In the genomic region with DNA sequence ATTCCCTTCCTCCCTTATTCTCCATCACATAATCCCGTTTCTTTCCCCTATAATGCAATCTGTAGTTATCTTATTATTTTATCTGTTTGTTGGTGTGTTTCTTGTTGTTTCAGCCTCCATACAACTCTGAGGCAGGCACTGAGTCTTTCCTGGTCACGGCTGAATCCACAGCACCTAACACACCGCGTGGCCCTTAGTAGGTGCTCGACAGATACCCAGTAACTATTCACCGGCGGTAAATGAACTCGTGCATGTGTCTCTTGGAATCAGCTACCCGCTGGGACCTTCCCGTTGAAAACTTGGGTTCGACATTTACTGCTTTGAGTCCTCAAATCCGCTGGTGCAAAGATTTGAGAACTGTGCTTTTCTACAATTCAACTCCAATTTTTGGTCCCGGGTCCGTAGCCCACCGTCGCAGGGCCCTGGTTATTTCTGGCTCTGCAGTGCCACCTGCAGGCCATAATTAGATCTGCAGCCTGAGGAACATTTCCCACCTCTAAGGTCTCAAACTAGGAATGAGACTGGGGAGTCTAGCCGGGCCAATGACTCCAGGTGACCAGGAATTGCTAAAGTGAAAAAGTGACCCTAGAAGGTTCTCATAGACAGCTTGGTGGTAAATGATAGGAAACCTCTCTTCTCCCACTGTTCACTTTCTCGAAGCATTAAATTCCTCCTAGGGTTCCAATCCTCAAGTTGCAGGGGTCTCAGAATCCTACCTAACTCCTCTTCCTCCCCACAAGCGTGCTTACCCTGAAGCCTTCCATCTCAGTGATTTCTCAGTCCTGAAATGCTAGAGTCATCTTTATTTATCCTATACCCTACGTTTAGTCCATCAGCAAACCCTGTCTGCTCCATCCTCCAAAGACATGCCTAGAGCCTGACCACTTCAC, we compare ENCODE assay signal across 2 cellular contexts.
A peak's percentile ranks its signal among the peaks of the same experiment; 100 is the strongest.
TF ChIP-seq lines count a peak whose summit lies in the region.

No MANE protein-coding gene starts in this region.

TF ChIP-seq in HEK293T, 16 proteins besides CTCF, POLR2A, EP300 and RAD21:
- TF ChIP-seq FOXA1 (IDR thresholded peaks at IDR 0.05) (no peak), FOXM1 (IDR thresholded peaks at IDR 0.05; ENCODE audit: borderline replicate concordance) (no peak), TARDBP (IDR thresholded peaks at IDR 0.05) (no peak), L3MBTL2 (conservative IDR thresholded peaks at IDR 0.05) (0 out of 2 replicates have a peak, but pooled peaks have one; percentile 25)
- TF ChIP-seq, protein P1, sequence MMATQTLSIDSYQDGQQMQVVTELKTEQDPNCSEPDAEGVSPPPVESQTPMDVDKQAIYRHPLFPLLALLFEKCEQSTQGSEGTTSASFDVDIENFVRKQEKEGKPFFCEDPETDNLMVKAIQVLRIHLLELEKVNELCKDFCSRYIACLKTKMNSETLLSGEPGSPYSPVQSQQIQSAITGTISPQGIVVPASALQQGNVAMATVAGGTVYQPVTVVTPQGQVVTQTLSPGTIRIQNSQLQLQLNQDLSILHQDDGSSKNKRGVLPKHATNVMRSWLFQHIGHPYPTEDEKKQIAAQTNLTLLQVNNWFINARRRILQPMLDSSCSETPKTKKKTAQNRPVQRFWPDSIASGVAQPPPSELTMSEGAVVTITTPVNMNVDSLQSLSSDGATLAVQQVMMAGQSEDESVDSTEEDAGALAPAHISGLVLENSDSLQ (IDR thresholded peaks at IDR 0.05): no peak

TF ChIP-seq in HepG2, 621 proteins besides CTCF, POLR2A, EP300 and RAD21 (continues in another document):
- TF ChIP-seq ZNF615 (CRISPR knock-in tag; IDR thresholded peaks at IDR 0.05; ENCODE audit: borderline replicate concordance) (no peak), HMGXB3 (CRISPR knock-in tag; IDR thresholded peaks at IDR 0.05; ENCODE audit: borderline replicate concordance) (no peak), ZNF512 (CRISPR knock-in tag; IDR thresholded peaks at IDR 0.05) (no peak), IRF9 (CRISPR knock-in tag; IDR thresholded peaks at IDR 0.05; ENCODE audit: borderline replicate concordance) (no peak), TARDBP (CRISPR knock-in tag; IDR thresholded peaks at IDR 0.05) (no peak), ZC3H13 (CRISPR knock-in tag; IDR thresholded peaks at IDR 0.05) (no peak), ISL2 (CRISPR knock-in tag; IDR thresholded peaks at IDR 0.05) (no peak), KDM2A (CRISPR knock-in tag; IDR thresholded peaks at IDR 0.05; ENCODE audit: borderline replicate concordance, low read depth) (peak; percentile 44; the same call in 1 of the 2 replicates), ZNF44 (CRISPR knock-in tag; IDR thresholded peaks at IDR 0.05) (no peak), FOXM1 (CRISPR knock-in tag; IDR thresholded peaks at IDR 0.05) (no peak), ZIK1 (CRISPR knock-in tag; IDR thresholded peaks at IDR 0.05; ENCODE audit: borderline replicate concordance, low read depth) (no peak), ZBTB38 (CRISPR knock-in tag; IDR thresholded peaks at IDR 0.05) (0 out of 2 replicates have a peak, but pooled peaks have one; percentile 20), FOSL2 (CRISPR knock-in tag; IDR thresholded peaks at IDR 0.05) (0 out of 2 replicates have a peak, but pooled peaks have one; percentile 16), ZNF614 (CRISPR knock-in tag; IDR thresholded peaks at IDR 0.05; ENCODE audit: borderline replicate concordance) (no peak), ZNF138 (CRISPR knock-in tag; IDR thresholded peaks at IDR 0.05; ENCODE audit: low read depth) (no peak), MED1 (CRISPR knock-in tag; IDR thresholded peaks at IDR 0.05) (no peak), IRX3 (CRISPR knock-in tag; IDR thresholded peaks at IDR 0.05; ENCODE audit: borderline replicate concordance, low read depth) (no peak), ZNF670 (CRISPR knock-in tag; IDR thresholded peaks at IDR 0.05; ENCODE audit: borderline replicate concordance) (no peak), ZBTB46 (CRISPR knock-in tag; IDR thresholded peaks at IDR 0.05; ENCODE audit: borderline replicate concordance) (no peak), ZNF207 (IDR thresholded peaks at IDR 0.05; ENCODE audit: borderline replicate concordance) (no peak), ELF3 (CRISPR knock-in tag; IDR thresholded peaks at IDR 0.05) (0 out of 2 replicates have a peak, but pooled peaks have one; percentile 28), BORCS8-MEF2B (CRISPR knock-in tag; IDR thresholded peaks at IDR 0.05) (no peak), TOPORS (CRISPR knock-in tag; IDR thresholded peaks at IDR 0.05) (0 out of 2 replicates have a peak, but pooled peaks have one; percentile 23), GPN1 (CRISPR knock-in tag; IDR thresholded peaks at IDR 0.05; ENCODE audit: borderline replicate concordance) (no peak)
- TF ChIP-seq, protein P2, sequence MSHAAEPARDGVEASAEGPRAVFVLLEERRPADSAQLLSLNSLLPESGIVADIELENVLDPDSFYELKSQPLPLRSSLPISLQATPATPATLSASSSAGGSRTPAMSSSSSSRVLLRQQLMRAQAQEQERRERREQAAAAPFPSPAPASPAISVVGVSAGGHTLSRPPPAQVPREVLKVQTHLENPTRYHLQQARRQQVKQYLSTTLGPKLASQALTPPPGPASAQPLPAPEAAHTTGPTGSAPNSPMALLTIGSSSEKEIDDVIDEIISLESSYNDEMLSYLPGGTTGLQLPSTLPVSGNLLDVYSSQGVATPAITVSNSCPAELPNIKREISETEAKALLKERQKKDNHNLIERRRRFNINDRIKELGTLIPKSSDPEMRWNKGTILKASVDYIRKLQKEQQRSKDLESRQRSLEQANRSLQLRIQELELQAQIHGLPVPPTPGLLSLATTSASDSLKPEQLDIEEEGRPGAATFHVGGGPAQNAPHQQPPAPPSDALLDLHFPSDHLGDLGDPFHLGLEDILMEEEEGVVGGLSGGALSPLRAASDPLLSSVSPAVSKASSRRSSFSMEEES (CRISPR knock-in tag; IDR thresholded peaks at IDR 0.05): no peak
- TF ChIP-seq, protein P3, sequence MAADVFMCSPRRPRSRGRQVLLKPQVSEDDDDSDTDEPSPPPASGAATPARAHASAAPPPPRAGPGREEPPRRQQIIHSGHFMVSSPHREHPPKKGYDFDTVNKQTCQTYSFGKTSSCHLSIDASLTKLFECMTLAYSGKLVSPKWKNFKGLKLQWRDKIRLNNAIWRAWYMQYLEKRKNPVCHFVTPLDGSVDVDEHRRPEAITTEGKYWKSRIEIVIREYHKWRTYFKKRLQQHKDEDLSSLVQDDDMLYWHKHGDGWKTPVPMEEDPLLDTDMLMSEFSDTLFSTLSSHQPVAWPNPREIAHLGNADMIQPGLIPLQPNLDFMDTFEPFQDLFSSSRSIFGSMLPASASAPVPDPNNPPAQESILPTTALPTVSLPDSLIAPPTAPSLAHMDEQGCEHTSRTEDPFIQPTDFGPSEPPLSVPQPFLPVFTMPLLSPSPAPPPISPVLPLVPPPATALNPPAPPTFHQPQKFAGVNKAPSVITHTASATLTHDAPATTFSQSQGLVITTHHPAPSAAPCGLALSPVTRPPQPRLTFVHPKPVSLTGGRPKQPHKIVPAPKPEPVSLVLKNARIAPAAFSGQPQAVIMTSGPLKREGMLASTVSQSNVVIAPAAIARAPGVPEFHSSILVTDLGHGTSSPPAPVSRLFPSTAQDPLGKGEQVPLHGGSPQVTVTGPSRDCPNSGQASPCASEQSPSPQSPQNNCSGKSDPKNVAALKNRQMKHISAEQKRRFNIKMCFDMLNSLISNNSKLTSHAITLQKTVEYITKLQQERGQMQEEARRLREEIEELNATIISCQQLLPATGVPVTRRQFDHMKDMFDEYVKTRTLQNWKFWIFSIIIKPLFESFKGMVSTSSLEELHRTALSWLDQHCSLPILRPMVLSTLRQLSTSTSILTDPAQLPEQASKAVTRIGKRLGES (CRISPR knock-in tag; IDR thresholded peaks at IDR 0.05; ENCODE audit: borderline replicate concordance): no peak
- TF ChIP-seq, protein P4, sequence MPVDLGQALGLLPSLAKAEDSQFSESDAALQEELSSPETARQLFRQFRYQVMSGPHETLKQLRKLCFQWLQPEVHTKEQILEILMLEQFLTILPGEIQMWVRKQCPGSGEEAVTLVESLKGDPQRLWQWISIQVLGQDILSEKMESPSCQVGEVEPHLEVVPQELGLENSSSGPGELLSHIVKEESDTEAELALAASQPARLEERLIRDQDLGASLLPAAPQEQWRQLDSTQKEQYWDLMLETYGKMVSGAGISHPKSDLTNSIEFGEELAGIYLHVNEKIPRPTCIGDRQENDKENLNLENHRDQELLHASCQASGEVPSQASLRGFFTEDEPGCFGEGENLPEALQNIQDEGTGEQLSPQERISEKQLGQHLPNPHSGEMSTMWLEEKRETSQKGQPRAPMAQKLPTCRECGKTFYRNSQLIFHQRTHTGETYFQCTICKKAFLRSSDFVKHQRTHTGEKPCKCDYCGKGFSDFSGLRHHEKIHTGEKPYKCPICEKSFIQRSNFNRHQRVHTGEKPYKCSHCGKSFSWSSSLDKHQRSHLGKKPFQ (CRISPR knock-in tag; IDR thresholded peaks at IDR 0.05; ENCODE audit: insufficient replicate concordance): no peak
- TF ChIP-seq, protein P5, sequence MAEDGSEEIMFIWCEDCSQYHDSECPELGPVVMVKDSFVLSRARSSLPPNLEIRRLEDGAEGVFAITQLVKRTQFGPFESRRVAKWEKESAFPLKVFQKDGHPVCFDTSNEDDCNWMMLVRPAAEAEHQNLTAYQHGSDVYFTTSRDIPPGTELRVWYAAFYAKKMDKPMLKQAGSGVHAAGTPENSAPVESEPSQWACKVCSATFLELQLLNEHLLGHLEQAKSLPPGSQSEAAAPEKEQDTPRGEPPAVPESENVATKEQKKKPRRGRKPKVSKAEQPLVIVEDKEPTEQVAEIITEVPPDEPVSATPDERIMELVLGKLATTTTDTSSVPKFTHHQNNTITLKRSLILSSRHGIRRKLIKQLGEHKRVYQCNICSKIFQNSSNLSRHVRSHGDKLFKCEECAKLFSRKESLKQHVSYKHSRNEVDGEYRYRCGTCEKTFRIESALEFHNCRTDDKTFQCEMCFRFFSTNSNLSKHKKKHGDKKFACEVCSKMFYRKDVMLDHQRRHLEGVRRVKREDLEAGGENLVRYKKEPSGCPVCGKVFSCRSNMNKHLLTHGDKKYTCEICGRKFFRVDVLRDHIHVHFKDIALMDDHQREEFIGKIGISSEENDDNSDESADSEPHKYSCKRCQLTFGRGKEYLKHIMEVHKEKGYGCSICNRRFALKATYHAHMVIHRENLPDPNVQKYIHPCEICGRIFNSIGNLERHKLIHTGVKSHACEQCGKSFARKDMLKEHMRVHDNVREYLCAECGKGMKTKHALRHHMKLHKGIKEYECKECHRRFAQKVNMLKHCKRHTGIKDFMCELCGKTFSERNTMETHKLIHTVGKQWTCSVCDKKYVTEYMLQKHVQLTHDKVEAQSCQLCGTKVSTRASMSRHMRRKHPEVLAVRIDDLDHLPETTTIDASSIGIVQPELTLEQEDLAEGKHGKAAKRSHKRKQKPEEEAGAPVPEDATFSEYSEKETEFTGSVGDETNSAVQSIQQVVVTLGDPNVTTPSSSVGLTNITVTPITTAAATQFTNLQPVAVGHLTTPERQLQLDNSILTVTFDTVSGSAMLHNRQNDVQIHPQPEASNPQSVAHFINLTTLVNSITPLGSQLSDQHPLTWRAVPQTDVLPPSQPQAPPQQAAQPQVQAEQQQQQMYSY (CRISPR knock-in tag; IDR thresholded peaks at IDR 0.05): no peak
